1 cellular context compared by ENCODE assay signal in the genomic region with DNA sequence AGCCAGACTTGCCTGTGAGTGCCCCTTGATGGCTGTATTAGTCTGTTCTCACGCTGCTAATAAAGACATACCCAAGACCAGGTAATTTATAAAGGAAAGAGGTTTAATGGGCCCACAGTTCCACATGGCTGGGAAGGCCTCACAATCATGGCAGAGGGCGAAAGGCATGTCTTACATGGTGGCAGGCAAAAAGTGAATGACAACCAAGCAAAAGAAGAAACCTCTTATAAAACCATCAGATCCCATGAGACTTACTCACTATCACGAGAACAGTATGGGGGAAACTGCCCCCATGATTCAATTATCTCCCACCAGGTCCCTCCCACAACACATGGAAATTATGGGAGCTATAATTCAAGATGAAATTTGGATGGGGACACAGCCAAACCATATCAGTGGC. TPM values are rescaled to one million over a fixed set of nuclear protein-coding genes. Genes with fewer than 3 reads are reported as not detected.
"Had no signal": no experiment of that assay in that cellular context is flagged by ENCODE, and none has a peak within 500 bp of the region (broad histone marks: within the 10 kb centered on the region; RNA-seq: fewer than 3 reads in every experiment).

No MANE protein-coding gene starts in this region.

RNA-seq across cellular contexts. Expression of a gene that starts 16.6 kb away (rescaled TPM):
- total RNA-seq: G401 had no signal
